12 cellular contexts compared by ENCODE assay signal in the genomic region with DNA sequence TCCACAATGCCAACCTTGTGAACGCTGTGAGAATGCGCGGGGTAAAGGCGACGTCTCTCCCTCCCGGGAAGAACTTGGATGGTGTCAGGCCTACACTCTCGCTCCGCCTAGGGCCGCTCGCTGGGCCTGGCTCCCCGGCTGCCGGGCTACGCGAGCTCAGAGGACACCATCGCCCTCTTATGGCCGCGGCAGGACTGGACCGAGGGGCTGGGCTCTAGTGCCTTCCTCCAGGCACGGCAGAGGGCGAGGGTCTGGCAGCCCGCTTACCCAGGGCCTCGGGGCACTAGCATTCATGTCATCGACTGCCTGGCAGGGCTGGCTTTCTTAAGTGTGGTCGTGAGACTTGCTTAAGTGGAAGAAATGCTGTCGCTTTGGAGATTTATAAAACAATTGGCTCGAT. TPM values are rescaled to one million over a fixed set of nuclear protein-coding genes. Genes with fewer than 3 reads are reported as not detected.
A peak's percentile ranks its signal among the peaks of the same experiment; 100 is the strongest.
DNase-seq lines count a peak whose midpoint lies in the region; ATAC-seq, FAIRE-seq and TF ChIP-seq lines count a peak whose summit lies in the region.
"Had no signal": no experiment of that assay in that cellular context is flagged by ENCODE, and none has a peak within 500 bp of the region (broad histone marks: within the 10 kb centered on the region; RNA-seq: fewer than 3 reads in every experiment).

No MANE protein-coding gene starts in this region.

- TF ChIP-seq POLR2A in esophagus muscularis mucosa (IDR thresholded peaks at IDR 0.05; ENCODE audit: low read depth) (no peak), H54 (IDR thresholded peaks at IDR 0.05; ENCODE audit: low read depth, low read length) (no peak)

- TF ChIP-seq EP300 in esophagus muscularis mucosa (IDR thresholded peaks at IDR 0.05): no peak

- FAIRE-seq in H54 (lab: Jason Lieb, UNC): no peak
- FAIRE-seq: A204.1 had no signal

- H3K36me3 ChIP-seq in psoas muscle (ENCODE audit: insufficient read depth in 1 of 2, low read depth in 1 of 2) (peaks cover 1 to 21% of the 10 kb centered on the region in 2 donors), esophagus muscularis mucosa (peaks cover 0 to 24% (median 21%) of the 10 kb centered on the region in 4 donors)

- H3K27me3 ChIP-seq in psoas muscle (ENCODE audit: insufficient read depth in 3 of 3, low read length in 2 of 3) (no peaks in the 10 kb centered on the region), esophagus muscularis mucosa (no peaks in the 10 kb centered on the region)

- H3K4me3 ChIP-seq in psoas muscle: no peak overlapping the region
- no peak overlapping the region for H3K4me3 ChIP-seq in esophagus muscularis mucosa

- 50 to 52% (median 52%) methylated on average over 26 of the region's 26 CpGs for WGBS in psoas muscle, 3 donors
- 62% methylated on average over 6 of the region's 26 CpGs for WGBS in esophagus muscularis mucosa

- TF ChIP-seq CTCF in activated B cell treated with CpG ODN at 0.5 μM for 24 hours (IDR thresholded peaks at IDR 0.05) (no peak), psoas muscle (IDR thresholded peaks at IDR 0.05) (no peak), esophagus muscularis mucosa (IDR thresholded peaks at IDR 0.05) (no peak)

- no peaks in the 10 kb centered on the region for H3K9me3 ChIP-seq in psoas muscle
- no peaks in the 10 kb centered on the region for H3K9me3 ChIP-seq in esophagus muscularis mucosa

- H3K36me3 Mint-ChIP-seq in activated B cell treated with CpG ODN at 0.5 μM for 24 hours (ENCODE audit: low read depth): peaks cover 31% of the 10 kb centered on the region

- peaks cover 10% of the 10 kb centered on the region for H3K4me1 ChIP-seq in psoas muscle
- peaks cover 11 to 40% (median 32%) of the 10 kb centered on the region in 4 donors for H3K4me1 ChIP-seq in esophagus muscularis mucosa

- POLR2A ChIA-PET in activated B cell treated with CpG ODN at 0.5 μM for 24 hours (lab: Charles Lee): interaction anchor here (0.7 to 1.9 kb wide), 4 partner anchors 9 to 433 kb away, joined by 6 to 8 read pairs (median 7); partner anchors contain the start of gene NUP214

- ATAC-seq in activated B cell treated with CpG ODN at 0.5 μM for 24 hours (ENCODE audit: low read depth): no peak
- no peak for ATAC-seq in psoas muscle
- no peak for ATAC-seq in GM19395 (IDR thresholded peaks at IDR 0.05; ENCODE audit: unreplicated experiment)
- ATAC-seq: PC-3 had no signal

- H3K9me3 Mint-ChIP-seq in activated B cell treated with CpG ODN at 0.5 μM for 24 hours: no peaks in the 10 kb centered on the region

- CTCF ChIA-PET in activated B cell treated with CpG ODN at 0.5 μM for 24 hours (lab: Charles Lee): interaction anchor here (1.4 to 2.1 kb wide), 3 partner anchors 8 to 10 kb away, joined by 6 to 17 read pairs (median 16); no protein-coding TSS in a partner anchor

- H3K27ac Mint-ChIP-seq in activated B cell treated with CpG ODN at 0.5 μM for 24 hours: peak overlapping the region; percentile 18

- H3K4me1 Mint-ChIP-seq in activated B cell treated with CpG ODN at 0.5 μM for 24 hours: peaks cover 26% of the 10 kb centered on the region

- intact Hi-C loops in activated B cell treated with CpG ODN at 0.5 μM for 24 hours (cut with micrococcal nuclease) (loop anchor here (5.0 kb wide), 1 partner anchor 435 kb away; the partner anchor contains the start of gene NUP214), head of caudate nucleus (cut with DNase I) (loop anchor here (5.0 to 10.0 kb wide), 2 partner anchors 115 to 352 kb away; partner anchors contain the start of gene FUBP3), psoas muscle (cut with DNase I) (no loop called here), esophagus muscularis mucosa (cut with DNase I) (no loop called here)

- peaks cover 3% of the 10 kb centered on the region for H3K27me3 Mint-ChIP-seq in activated B cell treated with CpG ODN at 0.5 μM for 24 hours

- peak overlapping the region; percentile 94 for H3K4me3 Mint-ChIP-seq in activated B cell treated with CpG ODN at 0.5 μM for 24 hours

- DNase-seq in NCI-H748 (lab: John Stamatoyannopoulos, UW; ENCODE audit: unreplicated experiment) (peak; percentile 7), NCI-H748 treated with DMSO at 0.1 percent for 48 hours (lab: John Stamatoyannopoulos, UW) (no peak), activated B cell treated with CpG ODN at 0.5 μM for 24 hours (no peak), head of caudate nucleus (peak in 35 of 42 donors; percentile 16 to 74 (median 44)), psoas muscle (peak; percentile 25 to 66), esophagus muscularis mucosa (ENCODE audit: extremely low spot score) (no peak), H54 (ENCODE audit: insufficient read length, low spot score) (no peak)
- DNase-seq: activated gamma-delta T cell treated with Interleukin-2 at 50 U/mL for 16 hours, PC-3 had no signal

- H3K27ac ChIP-seq in psoas muscle (no peak overlapping the region), esophagus muscularis mucosa (replicated peaks in 1 of 4) (no peak overlapping the region)

RNA-seq across cellular contexts. Expression of gene EXOSC2, which starts 1.2 kb away (rescaled TPM):
- total RNA-seq in activated B cell treated with CpG ODN at 0.5 μM for 24 hours: 49.6 and 54.8 TPM in 2 replicates
- total RNA-seq in psoas muscle: 10 to 100 TPM; 14.4 to 19.7 (median 16.1) TPM
- 10 to 100 TPM; 11.8 to 25.0 (median 15.5) TPM for polyA plus RNA-seq in psoas muscle
- total RNA-seq in esophagus muscularis mucosa: 10 to 100 TPM; 12.7 to 21.6 (median 19.7) TPM

RNA-seq across cellular contexts. Expression of gene PRDM12, which starts 28.0 kb away (rescaled TPM):
- total RNA-seq in activated B cell treated with CpG ODN at 0.5 μM for 24 hours (not detected in 2 replicates), psoas muscle (not detected), esophagus muscularis mucosa (not detected)
- under 1 TPM; 0.03 to 0.17 (median 0.06) TPM for polyA plus RNA-seq in psoas muscle
- total RNA-seq: mesenteric fat pad, PC-3 had no signal

Comparison
In these comparisons a context has a peak if more than half of its experiments do, and no peak if none do; other contexts are left out.
1. DNase-seq: peak in NCI-H748 (single experiment), head of caudate nucleus (35 of 42) and psoas muscle (2 of 2); none in NCI-H748 treated with DMSO at 0.1 percent for 48 hours (single experiment), activated B cell treated with CpG ODN at 0.5 μM for 24 hours (single experiment), esophagus muscularis mucosa (single experiment) and H54 (single experiment).
2. intact Hi-C loops: an anchor here in activated B cell treated with CpG ODN at 0.5 μM for 24 hours (5.0 kb wide) and head of caudate nucleus (5.0 to 10.0 kb wide); none called in psoas muscle and esophagus muscularis mucosa.